21 cellular contexts compared by ENCODE assay signal in genomic region chr5:61120534-61120933, GRCh38. TPM values are rescaled to one million over a fixed set of nuclear protein-coding genes. Genes with fewer than 3 reads are reported as not detected.
DNase-seq lines count a peak whose midpoint lies in the region; FAIRE-seq and TF ChIP-seq lines count a peak whose summit lies in the region.
"Had no signal": no experiment of that assay in that cellular context is flagged by ENCODE, and none has a peak within 500 bp of the region (broad histone marks: within the 10 kb centered on the region; RNA-seq: fewer than 3 reads in every experiment).

No MANE protein-coding gene starts in this region.

- no peaks in the 10 kb centered on the region for H3K9me3 ChIP-seq in esophagus muscularis mucosa
- H3K9me3 ChIP-seq: A549, Peyer's patch had no signal

- no peak for TF ChIP-seq CTCF in bronchial epithelial cell (IDR thresholded peaks at IDR 0.05; ENCODE audit: insufficient read depth, low read length, severe bottlenecking)
- TF ChIP-seq CTCF in esophagus muscularis mucosa (IDR thresholded peaks at IDR 0.05), result no peak

- TF ChIP-seq EP300 in esophagus muscularis mucosa (IDR thresholded peaks at IDR 0.05), result no peak

- no peak overlapping the region for H3K27ac ChIP-seq in esophagus muscularis mucosa (replicated peaks in 1 of 4)
- H3K27ac ChIP-seq: A549, Peyer's patch had no signal

- no peak overlapping the region for H3K4me3 ChIP-seq in bronchial epithelial cell (ENCODE audit: low read depth, low read length)
- no peak overlapping the region for H3K4me3 ChIP-seq in esophagus muscularis mucosa
- H3K4me3 ChIP-seq: A549, GM12878, Peyer's patch had no signal

- TF ChIP-seq POLR2A in esophagus muscularis mucosa (IDR thresholded peaks at IDR 0.05; ENCODE audit: low read depth), result no peak

- no peaks in the 10 kb centered on the region for H3K36me3 ChIP-seq in bronchial epithelial cell (ENCODE audit: control insufficient read depth, insufficient read depth, low read length)
- H3K36me3 ChIP-seq in esophagus muscularis mucosa, result no peaks in the 10 kb centered on the region
- H3K36me3 ChIP-seq: Peyer's patch had no signal

- 50% methylated on average over 1 of the region's 1 CpG for WGBS in esophagus muscularis mucosa

- H3K27me3 ChIP-seq in bronchial epithelial cell (ENCODE audit: control insufficient read depth, insufficient read depth, low read length) (no peaks in the 10 kb centered on the region), esophagus muscularis mucosa (no peaks in the 10 kb centered on the region)
- H3K27me3 ChIP-seq: Peyer's patch had no signal

- no peak for FAIRE-seq in bronchial epithelial cell (lab: Jason Lieb, UNC)
- FAIRE-seq: GM12878 had no signal

- DNase-seq in EL (peak; percentile 8), LHCN-M2 (ENCODE audit: low read depth) (peak; percentile 13), bronchial epithelial cell (ENCODE audit: low read depth) (peak; percentile 72), iris pigment epithelial cell (ENCODE audit: low read depth) (peak; percentile 9), activated T-cell treated with anti-CD3 and anti-CD28 coated beads for 4 hours (no peak), DMS79 treated with DMSO at 0.1 percent for 48 hours (lab: John Stamatoyannopoulos, UW) (no peak), esophagus muscularis mucosa (ENCODE audit: extremely low spot score) (no peak), cortex of kidney (lab: John Stamatoyannopoulos, UW) (no peak)
- DNase-seq: GOT3, Kasumi-1, MM.1S, NCI-H1092, NCI-H1436 treated with DMSO at 0.1 percent for 48 hours, NCI-H2029, NCI-H226, NCI-H510A treated with DMSO at 0.1 percent for 48 hours, NCI-H748 treated with DMSO at 0.1 percent for 48 hours, Peyer's patch, Right ventricle myocardium superior had no signal

- intact Hi-C loops in esophagus muscularis mucosa (cut with DNase I), result no loop called here

- no peaks in the 10 kb centered on the region for H3K4me1 ChIP-seq in esophagus muscularis mucosa
- H3K4me1 ChIP-seq: A549, Peyer's patch had no signal

RNA-seq across cellular contexts. Expression of gene SMIM15, which starts 41.7 kb away (rescaled TPM):
- total RNA-seq in LHCN-M2 (2014; rRNA removed) (67.7 and 70.0 TPM in 2 replicates), bronchial epithelial cell (104 and 110 TPM in 2 replicates), esophagus muscularis mucosa (10 to 100 TPM; 17.0 to 29.6 (median 26.6) TPM)
- polyA plus RNA-seq in LHCN-M2 (2012), result 34.0 TPM

Comparison
In these comparisons a context has a peak if more than half of its experiments do, and no peak if none do; other contexts are left out.
1. DNase-seq: peak in EL (single experiment), LHCN-M2 (single experiment), bronchial epithelial cell (single experiment) and iris pigment epithelial cell (single experiment); none in activated T-cell treated with anti-CD3 and anti-CD28 coated beads for 4 hours (single experiment), DMS79 treated with DMSO at 0.1 percent for 48 hours (single experiment), esophagus muscularis mucosa (single experiment) and cortex of kidney (single experiment).